10 cellular contexts compared by ENCODE assay signal in genomic region chr10:63700935-63701263, GRCh38.
A peak's percentile ranks its signal among the peaks of the same experiment; 100 is the strongest.
DNase-seq lines count a peak whose midpoint lies in the region; ATAC-seq, FAIRE-seq and TF ChIP-seq lines count a peak whose summit lies in the region.
"Had no signal": no experiment of that assay in that cellular context is flagged by ENCODE, and none has a peak within 500 bp of the region (broad histone marks: within the 10 kb centered on the region; RNA-seq: fewer than 3 reads in every experiment).

No MANE protein-coding gene starts in this region.

- H3K4me3 ChIP-seq in muscle layer of colon (ENCODE audit: low read depth in 1 of 2, low read length in 2 of 2) (no peak overlapping the region), upper lobe of right lung (no peak overlapping the region), neuronal stem cell (ENCODE audit: low read length in 2 of 2) (no peak overlapping the region)

- no peak overlapping the region for H2AK5ac ChIP-seq in neuronal stem cell (ENCODE audit: low read depth, low read length)

- H3K4me1 ChIP-seq in muscle layer of colon (ENCODE audit: insufficient read depth, low read length) (peaks cover 23% of the 10 kb centered on the region), upper lobe of right lung (peaks cover 28% of the 10 kb centered on the region), neuronal stem cell (ENCODE audit: control insufficient read depth in 2 of 2, insufficient read depth in 1 of 2, low read depth in 1 of 2, low read length in 2 of 2) (no peaks in the 10 kb centered on the region)

- no peak overlapping the region for H3K18ac ChIP-seq in neuronal stem cell (ENCODE audit: low read length)

- no peak overlapping the region for H4K8ac ChIP-seq in neuronal stem cell (ENCODE audit: low read depth, low read length)

- H2AFZ ChIP-seq in neuronal stem cell (ENCODE audit: low read length), result no peak overlapping the region

- peak; percentile 46 for FAIRE-seq in endometrium (lab: Jason Lieb, UNC)
- FAIRE-seq: TTC549 had no signal

- H3K9ac ChIP-seq in muscle layer of colon (ENCODE audit: low read length) (no peak overlapping the region), neuronal stem cell (ENCODE audit: low read depth, low read length, poor library complexity) (no peak overlapping the region)

- H3K27ac ChIP-seq in muscle layer of colon (ENCODE audit: low read depth, low read length) (peak overlapping the region; percentile 6), upper lobe of right lung (peak overlapping the region; percentile 82), neuronal stem cell (replicated peaks; ENCODE audit: low read length) (no peak overlapping the region), caudate nucleus (ENCODE audit: low read depth, low read length) (no peak overlapping the region)

- no peak overlapping the region for H2BK15ac ChIP-seq in neuronal stem cell (ENCODE audit: low read length)

- H3K14ac ChIP-seq in neuronal stem cell (ENCODE audit: low read length), result no peak overlapping the region

- ATAC-seq in upper lobe of right lung, result no peak

- no peaks in the 10 kb centered on the region for H3K36me3 ChIP-seq in muscle layer of colon (ENCODE audit: insufficient read depth, low read length)
- no peaks in the 10 kb centered on the region for H3K36me3 ChIP-seq in upper lobe of right lung
- H3K36me3 ChIP-seq in neuronal stem cell (replicated peaks in 1 of 2; ENCODE audit: control insufficient read depth in 2 of 2, insufficient read depth in 2 of 2, low read length in 2 of 2), result no peaks in the 10 kb centered on the region

- H3K23ac ChIP-seq in neuronal stem cell (ENCODE audit: low read depth, low read length, poor library complexity), result no peak overlapping the region

- DNase-seq in SIG-M5 treated with dmso at 0.1 percent for 504 hours (lab: John Stamatoyannopoulos, UW; ENCODE audit: unreplicated experiment) (peak; percentile 16), SIG-M5 (lab: John Stamatoyannopoulos, UW) (no peak), upper lobe of right lung (no peak), neuronal stem cell (ENCODE audit: low spot score) (no peak), COLO829 (ENCODE audit: low spot score) (no peak), caudate nucleus (lab: John Stamatoyannopoulos, UW) (no peak)
- DNase-seq: nucleus accumbens had no signal

- H3K79me1 ChIP-seq in neuronal stem cell (ENCODE audit: low read depth, low read length), result peaks cover under 1% of the 10 kb centered on the region

- H3K9me3 ChIP-seq in muscle layer of colon (ENCODE audit: low read length), result no peaks in the 10 kb centered on the region
- no peaks in the 10 kb centered on the region for H3K9me3 ChIP-seq in upper lobe of right lung
- H3K9me3 ChIP-seq in neuronal stem cell (replicated peaks in 1 of 2; ENCODE audit: control insufficient read depth in 2 of 2, insufficient read depth in 1 of 2, low read depth in 1 of 2, low read length in 2 of 2), result no peaks in the 10 kb centered on the region

- no peak for TF ChIP-seq CTCF in upper lobe of right lung (IDR thresholded peaks at IDR 0.05)

- no peak overlapping the region for H2BK120ac ChIP-seq in neuronal stem cell (ENCODE audit: low read depth, low read length)

- intact Hi-C loops in upper lobe of right lung (cut with DNase I), result no loop called here

- H3K4ac ChIP-seq in neuronal stem cell (ENCODE audit: low read length), result no peak overlapping the region

- H2BK12ac ChIP-seq in neuronal stem cell (ENCODE audit: low read length), result no peak overlapping the region

- H3K27me3 ChIP-seq in muscle layer of colon (ENCODE audit: control insufficient read depth in 1 of 2, insufficient read depth in 2 of 2, low read length in 2 of 2) (no peaks in the 10 kb centered on the region), upper lobe of right lung (no peaks in the 10 kb centered on the region), neuronal stem cell (ENCODE audit: control insufficient read depth in 3 of 3, insufficient read depth in 3 of 3, low read depth in 1 of 3, low read length in 3 of 3) (no peaks in the 10 kb centered on the region)

- no peak overlapping the region for H2BK5ac ChIP-seq in neuronal stem cell (ENCODE audit: low read length)

- H4K91ac ChIP-seq in neuronal stem cell (ENCODE audit: low read depth, low read length, poor library complexity), result no peak overlapping the region

- H3K4me2 ChIP-seq in neuronal stem cell (ENCODE audit: insufficient read depth, low read length, poor library complexity, severe bottlenecking), result no peak overlapping the region

Comparison
In these comparisons a context has a peak if more than half of its experiments do, and no peak if none do; other contexts are left out.
1. H3K27ac ChIP-seq: peak in muscle layer of colon (single experiment) and upper lobe of right lung (single experiment); none in neuronal stem cell (single experiment) and caudate nucleus (single experiment).